ENCODE assay signal across 1 cellular context in genomic region chr21:29726061-29726460, GRCh38.
TF ChIP-seq lines count a peak whose summit lies in the region.

No MANE protein-coding gene starts in this region.

TF ChIP-seq in K562, 482 proteins besides CTCF, POLR2A, EP300 and RAD21 (continued from another document):
- no peak for TF ChIP-seq CHD7 (IDR thresholded peaks at IDR 0.05; ENCODE audit: low read depth, low read length)
- no peak for TF ChIP-seq ASH1L (IDR thresholded peaks at IDR 0.05; ENCODE audit: borderline replicate concordance, low read depth, partially characterized antibody)
- no peak for TF ChIP-seq CEBPB (tag; IDR thresholded peaks at IDR 0.05)
- no peak for TF ChIP-seq PCBP1 (IDR thresholded peaks at IDR 0.05; ENCODE audit: low read depth, low read length, poor library complexity, severe bottlenecking)
- TF ChIP-seq EP400 (IDR thresholded peaks at IDR 0.05) = no peak
- TF ChIP-seq KLF16 (IDR thresholded peaks at IDR 0.05) = no peak
- TF ChIP-seq SIN3A (IDR thresholded peaks at IDR 0.05; ENCODE audit: borderline replicate concordance in 2 of 2, control insufficient read depth in 1 of 2, low read depth in 2 of 2, low read length in 2 of 2) = no peak
- TF ChIP-seq ZNF263 (CRISPR knock-in tag; IDR thresholded peaks at IDR 0.05; ENCODE audit: borderline replicate concordance) = no peak
- peak; percentile 63; the same call in 1 of the 2 replicates for TF ChIP-seq ZNF316 (IDR thresholded peaks at IDR 0.05)
- peak; percentile 15; the same call in 1 of the 2 replicates for TF ChIP-seq MAFF (IDR thresholded peaks at IDR 0.05; ENCODE audit: low read length)
- no peak for TF ChIP-seq ZBTB7A (IDR thresholded peaks at IDR 0.05; ENCODE audit: borderline replicate concordance, control insufficient read depth, low read depth, low read length)
- TF ChIP-seq PBX2 (CRISPR knock-in tag; IDR thresholded peaks at IDR 0.05; ENCODE audit: low read depth) = no peak
- no peak for TF ChIP-seq PBX2 (tag; conservative IDR thresholded peaks at IDR 0.05; ENCODE audit: low read depth)
- no peak for TF ChIP-seq FOXM1 (IDR thresholded peaks at IDR 0.05; ENCODE audit: low read depth)
- no peak for TF ChIP-seq FOXM1 (CRISPR knock-in tag; IDR thresholded peaks at IDR 0.05; ENCODE audit: low read depth)
- TF ChIP-seq TSC22D4 (tag; IDR thresholded peaks at IDR 0.05) = no peak
